ENCODE assay signal across 8 cellular contexts in the genomic region with DNA sequence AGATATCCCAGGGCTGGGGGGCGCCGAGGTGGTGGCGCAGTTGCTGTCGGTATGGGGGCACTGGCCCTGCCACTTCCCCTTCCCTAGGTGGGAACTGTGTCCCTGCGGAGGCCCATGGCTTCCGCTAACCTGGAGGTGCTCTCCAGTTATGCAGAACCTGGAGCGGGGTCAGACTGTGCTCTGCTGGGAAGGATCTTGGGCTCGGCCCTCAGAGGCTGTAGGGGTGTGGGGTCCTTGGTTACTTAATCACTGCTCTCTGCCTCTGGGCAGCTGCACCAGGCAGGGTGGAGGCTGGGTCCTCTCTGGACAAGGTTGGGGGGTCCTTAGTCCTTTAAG. TPM values are rescaled to one million over a fixed set of nuclear protein-coding genes. Genes with fewer than 3 reads are reported as not detected.
DNase-seq lines count a peak whose midpoint lies in the region; ATAC-seq and TF ChIP-seq lines count a peak whose summit lies in the region.

No MANE protein-coding gene starts in this region.

- WGBS in esophagus muscularis mucosa: 33% methylated on average over 3 of the region's 8 CpGs

- H2AFZ ChIP-seq in osteoblast (ENCODE audit: low read length): no peak overlapping the region

- peak overlapping the region; percentile 84 for H3K4me2 ChIP-seq in osteoblast (ENCODE audit: insufficient read depth, low read length)

- H3K36me3 ChIP-seq in Peyer's patch (peaks cover 0 to 4% (median 0%) of the 10 kb centered on the region in 3 donors), esophagus muscularis mucosa (peaks cover 0 to 23% (median 10%) of the 10 kb centered on the region in 4 donors), osteoblast (ENCODE audit: insufficient read depth, low read length) (peaks cover 13% of the 10 kb centered on the region)

- no peak for TF ChIP-seq CTCF in AG10803 (conservative IDR thresholded peaks at IDR 0.05; ENCODE audit: low read length)
- no peak for TF ChIP-seq CTCF in Peyer's patch (IDR thresholded peaks at IDR 0.05)
- no peak for TF ChIP-seq CTCF in esophagus muscularis mucosa (IDR thresholded peaks at IDR 0.05)
- TF ChIP-seq CTCF in osteoblast (IDR thresholded peaks at IDR 0.05; ENCODE audit: extremely low read depth, low read depth, low read length): no peak

- TF ChIP-seq POLR2A in Peyer's patch (IDR thresholded peaks at IDR 0.05): no peak
- no peak for TF ChIP-seq POLR2A in esophagus muscularis mucosa (IDR thresholded peaks at IDR 0.05; ENCODE audit: low read depth)

- peaks cover 20 to 69% (median 29%) of the 10 kb centered on the region in 4 donors for H3K4me1 ChIP-seq in Peyer's patch
- peaks cover 63 to 77% (median 75%) of the 10 kb centered on the region in 4 donors for H3K4me1 ChIP-seq in esophagus muscularis mucosa
- peaks cover 56% of the 10 kb centered on the region for H3K4me1 ChIP-seq in osteoblast (ENCODE audit: insufficient read depth, low read length)

- H4K20me1 ChIP-seq in osteoblast (ENCODE audit: insufficient read depth, low read length): peaks cover 32% of the 10 kb centered on the region

- no peak for ATAC-seq in GM18511 (IDR thresholded peaks at IDR 0.05; ENCODE audit: unreplicated experiment)

- H3K27me3 ChIP-seq in Peyer's patch (no peaks in the 10 kb centered on the region), esophagus muscularis mucosa (no peaks in the 10 kb centered on the region), osteoblast (ENCODE audit: insufficient read depth, low read length) (no peaks in the 10 kb centered on the region)

- peaks cover 72% of the 10 kb centered on the region for H3K79me2 ChIP-seq in osteoblast (ENCODE audit: insufficient read depth, low read length)

- TF ChIP-seq EP300 in esophagus muscularis mucosa (IDR thresholded peaks at IDR 0.05): no peak

- no peaks in the 10 kb centered on the region for H3K9me3 ChIP-seq in Peyer's patch
- no peaks in the 10 kb centered on the region for H3K9me3 ChIP-seq in esophagus muscularis mucosa
- H3K9me3 ChIP-seq in osteoblast (ENCODE audit: low read depth, low read length): no peaks in the 10 kb centered on the region

- H3K4me3 ChIP-seq in AG10803 (ENCODE audit: low read length): peak overlapping the region; percentile 93
- H3K4me3 ChIP-seq in Peyer's patch: peak overlapping the region; percentile 7 to 99 (median 82)
- H3K4me3 ChIP-seq in esophagus muscularis mucosa: peak overlapping the region; percentile 87 to 100 (median 100)
- H3K4me3 ChIP-seq in osteoblast (ENCODE audit: insufficient read depth, low read length): peak overlapping the region; percentile 95

- intact Hi-C loops in esophagus muscularis mucosa (cut with DNase I): loop anchor here (5.0 kb wide), 1 partner anchor 37 kb away; no protein-coding TSS in a partner anchor

- DNase-seq in AG10803 (ENCODE audit: low read depth) (no peak), Peyer's patch (no peak), esophagus muscularis mucosa (ENCODE audit: extremely low spot score) (no peak), osteoblast (ENCODE audit: insufficient read length, low spot score, missing footprints) (peak; percentile 93), HuH-7 (ENCODE audit: low spot score) (no peak), T-helper 1 cell (no peak), kidney tubule cell (ENCODE audit: low spot score) (no peak)

- peak overlapping the region; percentile 64 to 99 (median 92) for H3K27ac ChIP-seq in Peyer's patch
- peak overlapping the region; percentile 93 to 97 (median 96) for H3K27ac ChIP-seq in esophagus muscularis mucosa (replicated peaks in 1 of 4)
- peak overlapping the region; percentile 92 for H3K27ac ChIP-seq in osteoblast (ENCODE audit: low read depth, low read length)

RNA-seq across cellular contexts. Expression of gene BRI3, which starts 2.4 kb away (rescaled TPM):
- total RNA-seq in Peyer's patch (10 to 100 TPM; 21.5 to 91.2 (median 69.6) TPM), esophagus muscularis mucosa (10 to 100 TPM; 34.5 to 74.7 (median 55.3) TPM), osteoblast (95.9 and 113 TPM in 2 replicates)

RNA-seq across cellular contexts. Expression of gene TECPR1, which starts 31.8 kb away (rescaled TPM):
- total RNA-seq in Peyer's patch (10 to 100 TPM; 33.8 to 74.1 (median 44.1) TPM), esophagus muscularis mucosa (10 to 100 TPM; 16.1 to 32.4 (median 22.5) TPM), osteoblast (20.3 and 22.4 TPM in 2 replicates)
